ENCODE assay signal across 22 cellular contexts in genomic region chr6:40492126-40492525, GRCh38.
"Had no signal": no experiment of that assay in that cellular context is flagged by ENCODE, and none has a peak within 500 bp of the region (broad histone marks: within the 10 kb centered on the region; RNA-seq: fewer than 3 reads in every experiment).

No MANE protein-coding gene starts in this region.

- H3K27ac ChIP-seq: adrenal gland, ascending aorta, brain microvascular endothelial cell, heart left ventricle, left ventricle myocardium inferior, psoas muscle, right atrium auricular region, spleen, thoracic aorta, upper lobe of right lung had no signal

- DNase-seq: activated CD4-positive, alpha-beta T cell treated with anti-CD3 and anti-CD28 coated beads, Interleukin-2, amount 50 U/mL, for 1 hour; activated CD4-positive, CD25-positive, alpha-beta regulatory T cell treated with anti-CD3 and anti-CD28 coated beads, Interleukin-2, amount 50 U/mL, for 72 hours; activated T-cell treated with anti-CD3 and anti-CD28 coated beads, Interleukin-2, amount 50 U/mL, for 1 hour; adrenal gland; brain microvascular endothelial cell; dermis blood vessel endothelial cell; effector CD8-positive, alpha-beta T cell; kidney glomerular epithelial cell; left ventricle myocardium inferior; midbrain; natural killer cell; psoas muscle; spleen; stimulated activated CD4-positive, alpha-beta T cell treated with anti-CD3 and anti-CD28 coated beads, Interleukin-4, amount 100 ng/mL, for 1 hour; stimulated activated naive CD4-positive, alpha-beta T cell; SW 1271; T-helper 17 cell; upper lobe of right lung had no signal

- H3K27me3 ChIP-seq: adrenal gland, ascending aorta, brain microvascular endothelial cell, right atrium auricular region, upper lobe of right lung had no signal

- H3K9me3 ChIP-seq: adrenal gland, ascending aorta, heart left ventricle, left ventricle myocardium inferior, psoas muscle, right atrium auricular region, spleen, thoracic aorta, upper lobe of right lung had no signal

- H3K4me1 ChIP-seq: adrenal gland, ascending aorta, heart left ventricle, left ventricle myocardium inferior, psoas muscle, right atrium auricular region, spleen, upper lobe of right lung had no signal

- H3K36me3 ChIP-seq: adrenal gland, ascending aorta, brain microvascular endothelial cell, heart left ventricle, left ventricle myocardium inferior, right atrium auricular region, spleen, thoracic aorta, upper lobe of right lung had no signal

- H3K4me3 ChIP-seq: adrenal gland, ascending aorta, heart left ventricle, left ventricle myocardium inferior, psoas muscle, right atrium auricular region, spleen, thoracic aorta, upper lobe of right lung had no signal
